Comparison of ENCODE assay signal across 10 cellular contexts in the genomic region with DNA sequence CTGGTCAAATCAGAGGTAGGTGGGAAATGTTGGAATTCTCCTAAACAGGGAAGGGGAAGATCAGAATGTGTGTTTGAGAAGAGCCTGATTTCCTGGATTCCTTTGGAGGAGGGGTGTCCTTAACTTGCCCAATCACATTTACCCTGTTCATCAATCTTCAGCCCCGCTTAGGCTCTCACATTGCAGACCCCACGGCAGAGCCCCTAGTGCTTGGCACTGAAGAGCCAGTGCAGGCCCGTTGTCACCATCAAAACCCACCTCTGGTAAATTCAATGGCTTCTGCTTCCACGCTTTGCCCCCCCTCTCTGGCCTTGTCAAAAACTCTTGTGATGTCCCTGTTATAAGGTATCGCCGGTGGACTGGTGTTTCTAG. TPM values are rescaled to one million over a fixed set of nuclear protein-coding genes. Genes with fewer than 3 reads are reported as not detected.
DNase-seq lines count a peak whose midpoint lies in the region; ATAC-seq and TF ChIP-seq lines count a peak whose summit lies in the region.
"Had no signal": no experiment of that assay in that cellular context is flagged by ENCODE, and none has a peak within 500 bp of the region (broad histone marks: within the 10 kb centered on the region; RNA-seq: fewer than 3 reads in every experiment).

No MANE protein-coding gene starts in this region.

- peaks cover 60% of the 10 kb centered on the region for H3K4me1 Mint-ChIP-seq in activated T-cell treated with anti-CD3 and anti-CD28 coated beads, Interleukin-2, amount 50 U/mL, for 72 hours (ENCODE audit: low read depth)
- peaks cover 46% of the 10 kb centered on the region for H3K4me1 Mint-ChIP-seq in activated naive CD8-positive, alpha-beta T cell (ENCODE audit: low read depth)

- H3K27me3 Mint-ChIP-seq in activated T-cell treated with anti-CD3 and anti-CD28 coated beads, Interleukin-2, amount 50 U/mL, for 72 hours (ENCODE audit: low read depth) = no peaks in the 10 kb centered on the region
- no peaks in the 10 kb centered on the region for H3K27me3 Mint-ChIP-seq in activated naive CD8-positive, alpha-beta T cell

- H3K4me3 ChIP-seq in liver (ENCODE audit: low read depth in 1 of 3, low read length in 3 of 3) = peak overlapping the region; percentile 60 to 97 (median 71)

- intact Hi-C loops in posterior vena cava (cut with DNase I) = loop anchor here in 1 of 2 donors (10.0 kb wide), 1 partner anchor 67 kb away; no protein-coding TSS in a partner anchor

- peaks cover 4 to 11% of the 10 kb centered on the region in 2 donors for H3K36me3 Mint-ChIP-seq in activated T-cell treated with anti-CD3 and anti-CD28 coated beads, Interleukin-2, amount 50 U/mL, for 72 hours (ENCODE audit: insufficient read depth in 2 of 2)
- H3K36me3 Mint-ChIP-seq in activated naive CD8-positive, alpha-beta T cell = peaks cover 6% of the 10 kb centered on the region

- ATAC-seq in activated T-cell treated with anti-CD3 and anti-CD28 coated beads, Interleukin-2, amount 50 U/mL, for 72 hours (replicated peaks in 1 of 2) = no peak
- ATAC-seq in HG02840 (IDR thresholded peaks at IDR 0.05; ENCODE audit: low FRiP score, unreplicated experiment) = no peak

- TF ChIP-seq RAD21 in liver (IDR thresholded peaks at IDR 0.05) = no peak

- H3K9me3 ChIP-seq in liver (ENCODE audit: control insufficient read depth in 4 of 4, low read length in 3 of 4) = no peaks in the 10 kb centered on the region
- H3K9me3 ChIP-seq: left lung had no signal

- no peaks in the 10 kb centered on the region for H3K27me3 ChIP-seq in liver (ENCODE audit: control insufficient read depth in 4 of 4, insufficient read depth in 4 of 4, low read length in 3 of 4)

- H3K4me1 ChIP-seq in liver (ENCODE audit: control insufficient read depth in 4 of 4, insufficient read depth in 4 of 4, low read length in 3 of 4) = peaks cover 7 to 44% (median 31%) of the 10 kb centered on the region in 4 donors

- peak overlapping the region; percentile 86 to 89 for H3K4me3 Mint-ChIP-seq in activated T-cell treated with anti-CD3 and anti-CD28 coated beads, Interleukin-2, amount 50 U/mL, for 72 hours
- peak overlapping the region; percentile 83 for H3K4me3 Mint-ChIP-seq in activated naive CD8-positive, alpha-beta T cell

- TF ChIP-seq CTCF in liver (IDR thresholded peaks at IDR 0.05; ENCODE audit: low read depth, low read length, missing input control) = no peak

- H3K27ac ChIP-seq in liver (ENCODE audit: low read depth in 1 of 2, low read length in 2 of 2) = peak overlapping the region; percentile 78 to 89
- peak overlapping the region; percentile 27 for H3K27ac ChIP-seq in temporal lobe (ENCODE audit: low read depth, low read length)

- peaks cover 0 to 5% (median 0%) of the 10 kb centered on the region in 4 donors for H3K36me3 ChIP-seq in liver (ENCODE audit: control insufficient read depth in 4 of 4, insufficient read depth in 3 of 4, low read depth in 1 of 4, low read length in 3 of 4)
- H3K36me3 ChIP-seq: left lung had no signal

- peak overlapping the region; percentile 64 to 77 for H3K9ac ChIP-seq in liver (ENCODE audit: low read depth in 1 of 2, low read length in 2 of 2)

- DNase-seq in activated T-cell treated with anti-CD3 and anti-CD28 coated beads, Interleukin-2, amount 50 U/mL, for 72 hours = no peak
- DNase-seq in activated T-cell treated with anti-CD3 and anti-CD28 coated beads for 4 hours = no peak
- no peak for DNase-seq in posterior vena cava (ENCODE audit: low spot score)
- DNase-seq in HT-29 (ENCODE audit: low spot score) = no peak
- DNase-seq: KG1 had no signal

- WGBS in liver = 26% methylated on average over 6 of the region's 6 CpGs

- no peaks in the 10 kb centered on the region for H3K9me3 Mint-ChIP-seq in activated T-cell treated with anti-CD3 and anti-CD28 coated beads, Interleukin-2, amount 50 U/mL, for 72 hours
- no peaks in the 10 kb centered on the region for H3K9me3 Mint-ChIP-seq in activated naive CD8-positive, alpha-beta T cell (ENCODE audit: low read depth)

- H3K27ac Mint-ChIP-seq in activated T-cell treated with anti-CD3 and anti-CD28 coated beads, Interleukin-2, amount 50 U/mL, for 72 hours = peak overlapping the region; percentile 91
- peak overlapping the region; percentile 85 for H3K27ac Mint-ChIP-seq in activated naive CD8-positive, alpha-beta T cell

TF ChIP-seq in liver, 16 proteins besides CTCF, POLR2A, EP300 and RAD21:
- peak; percentile 3 for TF ChIP-seq MAX (IDR thresholded peaks at IDR 0.05)
- no peak for TF ChIP-seq REST (IDR thresholded peaks at IDR 0.05)
- TF ChIP-seq TAF1 (conservative IDR thresholded peaks at IDR 0.05) = no peak
- no peak for TF ChIP-seq HNF4G (IDR thresholded peaks at IDR 0.05)
- no peak for TF ChIP-seq GABPA (IDR thresholded peaks at IDR 0.05 in 1 of 2, conservative IDR thresholded peaks at IDR 0.05 in 1 of 2)
- peak in 1 of 2 donors; percentile 6 for TF ChIP-seq HNF4A (conservative IDR thresholded peaks at IDR 0.05)
- TF ChIP-seq, protein P1, sequence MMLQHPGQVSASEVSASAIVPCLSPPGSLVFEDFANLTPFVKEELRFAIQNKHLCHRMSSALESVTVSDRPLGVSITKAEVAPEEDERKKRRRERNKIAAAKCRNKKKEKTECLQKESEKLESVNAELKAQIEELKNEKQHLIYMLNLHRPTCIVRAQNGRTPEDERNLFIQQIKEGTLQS (IDR thresholded peaks at IDR 0.05) = no peak

RNA-seq across cellular contexts. Expression of gene AGPAT3, which starts 2.3 kb away (rescaled TPM):
- 10 to 100 TPM; 86.1 to 87.1 TPM for total RNA-seq in activated T-cell treated with anti-CD3 and anti-CD28 coated beads, Interleukin-2, amount 50 U/mL, for 72 hours
- total RNA-seq in liver (100 to 1,000 TPM in 1 of 2 donors, 10 to 100 TPM in 1; 60.7 to 148 TPM), temporal lobe (29.7 TPM), posterior vena cava (10 to 100 TPM; 35.3 to 43.2 TPM)
- polyA plus RNA-seq in liver = 10 to 100 TPM; 32.3 to 58.9 TPM
- 31.6 and 39.6 TPM in 2 replicates for total RNA-seq in HT-29 (2014; rRNA removed; shearing (Covaris generic))
